1 cellular context compared by ENCODE assay signal in genomic region chr3:89246326-89246725, GRCh38.
TF ChIP-seq lines count a peak whose summit lies in the region.

No MANE protein-coding gene starts in this region.

TF ChIP-seq in HepG2, 621 proteins besides CTCF, POLR2A, EP300 and RAD21 (continued from another document):
- TF ChIP-seq ZNF709 (CRISPR knock-in tag; IDR thresholded peaks at IDR 0.05), result no peak
- no peak for TF ChIP-seq HDAC1 (CRISPR knock-in tag; IDR thresholded peaks at IDR 0.05)
- TF ChIP-seq KMT2A (CRISPR knock-in tag; IDR thresholded peaks at IDR 0.05), result no peak
- no peak for TF ChIP-seq GMEB2 (CRISPR knock-in tag; IDR thresholded peaks at IDR 0.05; ENCODE audit: low read depth)
- TF ChIP-seq PRMT3 (CRISPR knock-in tag; IDR thresholded peaks at IDR 0.05; ENCODE audit: borderline replicate concordance, low read depth), result no peak
- TF ChIP-seq ZNF710 (CRISPR knock-in tag; IDR thresholded peaks at IDR 0.05; ENCODE audit: borderline replicate concordance), result no peak
- no peak for TF ChIP-seq TSC22D2 (CRISPR knock-in tag; IDR thresholded peaks at IDR 0.05; ENCODE audit: borderline replicate concordance)
- no peak for TF ChIP-seq CEBPZ (IDR thresholded peaks at IDR 0.05; ENCODE audit: low read length)
- TF ChIP-seq TOE1 (CRISPR knock-in tag; IDR thresholded peaks at IDR 0.05), result no peak
- TF ChIP-seq CREB1 (IDR thresholded peaks at IDR 0.05), result no peak
- TF ChIP-seq CREB1 (CRISPR knock-in tag; IDR thresholded peaks at IDR 0.05), result no peak
- TF ChIP-seq AKNA (CRISPR knock-in tag; IDR thresholded peaks at IDR 0.05; ENCODE audit: borderline replicate concordance), result no peak
- no peak for TF ChIP-seq ZFP37 (CRISPR knock-in tag; IDR thresholded peaks at IDR 0.05; ENCODE audit: borderline replicate concordance)
- no peak for TF ChIP-seq REPIN1 (CRISPR knock-in tag; IDR thresholded peaks at IDR 0.05; ENCODE audit: borderline replicate concordance, low read depth)
- no peak for TF ChIP-seq ZNF280D (CRISPR knock-in tag; IDR thresholded peaks at IDR 0.05)
- no peak for TF ChIP-seq NBN (conservative IDR thresholded peaks at IDR 0.05)
- TF ChIP-seq MBD4 (IDR thresholded peaks at IDR 0.05; ENCODE audit: borderline replicate concordance, low read length), result no peak
- no peak for TF ChIP-seq ZFP41 (CRISPR knock-in tag; IDR thresholded peaks at IDR 0.05; ENCODE audit: borderline replicate concordance)
